ENCODE assay signal across 15 cellular contexts in genomic region chr9:137298401-137298982, GRCh38. TPM values are rescaled to one million over a fixed set of nuclear protein-coding genes. Genes with fewer than 3 reads are reported as not detected.
DNase-seq lines count a peak whose midpoint lies in the region; ATAC-seq and TF ChIP-seq lines count a peak whose summit lies in the region.
"Had no signal": no experiment of that assay in that cellular context is flagged by ENCODE, and none has a peak within 500 bp of the region (broad histone marks: within the 10 kb centered on the region; RNA-seq: fewer than 3 reads in every experiment).

No MANE protein-coding gene starts in this region.

- TF ChIP-seq POLR2A in breast epithelium (IDR thresholded peaks at IDR 0.05): no peak
- no peak for TF ChIP-seq POLR2A in vagina (IDR thresholded peaks at IDR 0.05)

- H3F3A ChIP-seq in neural progenitor cell (ENCODE audit: low read depth): peaks cover 79% of the 10 kb centered on the region

- H3K4me1 Mint-ChIP-seq in MCF 10A (ENCODE audit: insufficient read depth, unreplicated experiment) (no peaks in the 10 kb centered on the region), neural progenitor cell (peaks cover 42% of the 10 kb centered on the region)

- H3K27ac ChIP-seq in breast epithelium (peak overlapping the region; percentile 10 to 88), neural progenitor cell (no peak overlapping the region), vagina (peak overlapping the region; percentile 51)
- H3K27ac ChIP-seq: foreskin keratinocyte, HL-60 had no signal

- H3K27me3 ChIP-seq in breast epithelium (peaks cover 0 to 2% of the 10 kb centered on the region in 2 donors), neural progenitor cell (peaks cover 65% of the 10 kb centered on the region), vagina (peaks cover 8% of the 10 kb centered on the region)

- H3K27me3 Mint-ChIP-seq in MCF 10A (ENCODE audit: insufficient read depth, unreplicated experiment) (peaks cover 11% of the 10 kb centered on the region), neural progenitor cell (ENCODE audit: insufficient read depth, low read depth) (peaks cover 12% of the 10 kb centered on the region)

- no peak for TF ChIP-seq CTCF in breast epithelium (IDR thresholded peaks at IDR 0.05)
- no peak for TF ChIP-seq CTCF in MCF 10A (IDR thresholded peaks at IDR 0.05; ENCODE audit: unreplicated experiment)
- no peak for TF ChIP-seq CTCF in neural progenitor cell (IDR thresholded peaks at IDR 0.05)
- TF ChIP-seq CTCF in vagina (IDR thresholded peaks at IDR 0.05): no peak

- H3K4me3 Mint-ChIP-seq in MCF 10A (ENCODE audit: unreplicated experiment): no peak overlapping the region
- H3K4me3 Mint-ChIP-seq in neural progenitor cell: peak overlapping the region; percentile 80
- H3K4me3 Mint-ChIP-seq: activated T-helper 17 cell treated with anti-CD3 and anti-CD28 coated beads, Interleukin-2, amount 50 U/mL, for 72 hours had no signal

- intact Hi-C loops in breast epithelium (cut with DNase I; ENCODE audit: low total_unique reads): no loop called here
- intact Hi-C loops in MCF 10A (cut with micrococcal nuclease): no loop called here
- intact Hi-C loops in left cardiac atrium (cut with DNase I): loop anchor here in 1 of 2 donors (10.0 kb wide), 1 partner anchor 226 kb away; no protein-coding TSS in a partner anchor
- intact Hi-C loops in vagina (cut with DNase I): loop anchor here (5.0 kb wide), 1 partner anchor 109 kb away; no protein-coding TSS in a partner anchor

- no peak overlapping the region for H2AFZ ChIP-seq in neural progenitor cell (replicated peaks)

- no peaks in the 10 kb centered on the region for H3K9me3 Mint-ChIP-seq in MCF 10A (ENCODE audit: unreplicated experiment)
- peaks cover 2% of the 10 kb centered on the region for H3K9me3 Mint-ChIP-seq in neural progenitor cell
- H3K9me3 Mint-ChIP-seq: activated T-helper 17 cell treated with anti-CD3 and anti-CD28 coated beads, Interleukin-2, amount 50 U/mL, for 72 hours had no signal

- H3K4me1 ChIP-seq in breast epithelium (peaks cover 4 to 28% of the 10 kb centered on the region in 2 donors), neural progenitor cell (peaks cover 44% of the 10 kb centered on the region), vagina (peaks cover 54% of the 10 kb centered on the region)
- H3K4me1 ChIP-seq: foreskin keratinocyte had no signal

- H3K9me3 ChIP-seq in breast epithelium: no peaks in the 10 kb centered on the region
- H3K9me3 ChIP-seq in neural progenitor cell (ENCODE audit: low read depth): no peaks in the 10 kb centered on the region
- H3K9me3 ChIP-seq in vagina: no peaks in the 10 kb centered on the region

- peak overlapping the region; percentile 99 for H3K4me2 ChIP-seq in neural progenitor cell

- no peak for DNase-seq in breast epithelium (ENCODE audit: low spot score in 2 of 2)
- DNase-seq in MCF 10A (ENCODE audit: unreplicated experiment): no peak
- DNase-seq in left cardiac atrium: peak; percentile 83
- DNase-seq in neural progenitor cell (ENCODE audit: low spot score): peak; percentile 39
- no peak for DNase-seq in vagina (ENCODE audit: extremely low spot score in 2 of 2)
- DNase-seq in foreskin melanocyte: no peak
- DNase-seq: 8988T; activated CD4-positive, alpha-beta T cell treated with anti-CD3 and anti-CD28 coated beads for 1 hour; central memory CD4-positive, alpha-beta T cell; foreskin keratinocyte; NCI-H510A had no signal

- no peak overlapping the region for H3K9ac ChIP-seq in neural progenitor cell

- no peak for ATAC-seq in left cardiac atrium
- ATAC-seq in GM18511 (IDR thresholded peaks at IDR 0.05; ENCODE audit: unreplicated experiment): no peak
- no peak for ATAC-seq in GM18502 (IDR thresholded peaks at IDR 0.05; ENCODE audit: poor library complexity, unreplicated experiment)
- ATAC-seq: activated T-helper 17 cell treated with anti-CD3 and anti-CD28 coated beads, Interleukin-2, amount 50 U/mL, for 72 hours; foreskin keratinocyte had no signal

- H3K79me2 ChIP-seq in neural progenitor cell (ENCODE audit: low read depth): peaks cover 18% of the 10 kb centered on the region

- H3K36me3 Mint-ChIP-seq in MCF 10A (ENCODE audit: insufficient read depth, unreplicated experiment) (peaks cover 5% of the 10 kb centered on the region), neural progenitor cell (peaks cover 3% of the 10 kb centered on the region)

- H3K36me3 ChIP-seq in breast epithelium (no peaks in the 10 kb centered on the region), neural progenitor cell (no peaks in the 10 kb centered on the region), vagina (no peaks in the 10 kb centered on the region)

- peaks cover 44% of the 10 kb centered on the region for H4K20me1 ChIP-seq in neural progenitor cell (ENCODE audit: low read depth)

- POLR2A ChIA-PET in MCF 10A (lab: Yijun Ruan, JAX): no interaction called here

- no TSS peak for BruUV-seq in MCF 10A (replicated peaks; lab: Mats Ljungman, UMichigan)

- peak overlapping the region in 2 of 3 donors; percentile 15 to 50 for H3K4me3 ChIP-seq in breast epithelium
- peak overlapping the region; percentile 83 for H3K4me3 ChIP-seq in neural progenitor cell
- peak overlapping the region in 1 of 2 donors; percentile 53 for H3K4me3 ChIP-seq in vagina

- CTCF ChIA-PET in MCF 10A (lab: Yijun Ruan, JAX): no interaction called here

- no peak overlapping the region for H3K27ac Mint-ChIP-seq in MCF 10A (ENCODE audit: low read depth, unreplicated experiment)
- no peak overlapping the region for H3K27ac Mint-ChIP-seq in neural progenitor cell
- H3K27ac Mint-ChIP-seq: activated T-helper 17 cell treated with anti-CD3 and anti-CD28 coated beads, Interleukin-2, amount 50 U/mL, for 72 hours had no signal

RNA-seq across cellular contexts. Expression of gene NRARP, which starts 3.6 kb away (rescaled TPM):
- total RNA-seq in breast epithelium (1 to 10 TPM; 2.1 to 6.9 (median 3.5) TPM), MCF 10A (2022) (1.4 and 2.2 TPM in 2 replicates), left cardiac atrium (10 to 100 TPM in 1 of 2 donors, 1 to 10 TPM in 1; 4.9 to 11.5 TPM), neural progenitor cell (ENCODE audit: low replicate concordance) (20.7 and 25.2 TPM in 2 replicates), vagina (29.5 TPM)

RNA-seq across cellular contexts. Expression of gene TOR4A, which starts 21.0 kb away (rescaled TPM):
- 1 to 10 TPM; 2.9 to 5.4 (median 3.7) TPM for total RNA-seq in breast epithelium
- 20.6 and 21.9 TPM in 2 replicates for total RNA-seq in MCF 10A (2022)
- 1 to 10 TPM; 6.2 to 9.4 TPM for total RNA-seq in left cardiac atrium
- total RNA-seq in neural progenitor cell (ENCODE audit: low replicate concordance): 0.39 and 2.8 TPM in 2 replicates
- 13.0 TPM for total RNA-seq in vagina

RNA-seq across cellular contexts. Expression of gene NELFB, which starts 43.4 kb away (rescaled TPM):
- total RNA-seq in breast epithelium (10 to 100 TPM; 32.6 to 39.2 (median 38.7) TPM), MCF 10A (2022) (38.0 and 40.5 TPM in 2 replicates), left cardiac atrium (10 to 100 TPM; 35.1 to 38.1 TPM), neural progenitor cell (ENCODE audit: low replicate concordance) (35.2 and 76.1 TPM in 2 replicates), vagina (44.0 TPM)

RNA-seq across cellular contexts. Expression of gene STPG3, which starts 47.4 kb away (rescaled TPM):
- total RNA-seq in breast epithelium (not detected), MCF 10A (2022) (not detected in 2 replicates), left cardiac atrium (under 1 TPM in 1 of 2 donors, not detected in 1; 0.59 TPM), neural progenitor cell (ENCODE audit: low replicate concordance) (not detected in 2 replicates), vagina (not detected)
- total RNA-seq: activated T-helper 17 cell treated with anti-CD3 and anti-CD28 coated beads, Interleukin-2, amount 50 U/mL, for 72 hours; foreskin keratinocyte had no signal

RNA-seq across cellular contexts. Expression of gene TUBB4B, which starts 57.4 kb away (rescaled TPM):
- total RNA-seq in breast epithelium (100 to 1,000 TPM; 112 to 188 (median 183) TPM), MCF 10A (2022) (171 and 180 TPM in 2 replicates), left cardiac atrium (100 to 1,000 TPM; 324 to 437 TPM), neural progenitor cell (ENCODE audit: low replicate concordance) (183 and 367 TPM in 2 replicates), vagina (312 TPM)

Comparison
In these comparisons a context has a peak if more than half of its experiments do, and no peak if none do; other contexts are left out.
1. DNase-seq: peak in left cardiac atrium (single experiment) and neural progenitor cell (single experiment); none in breast epithelium (0 of 2), MCF 10A (single experiment), vagina (0 of 2) and foreskin melanocyte (single experiment).